ENCODE assay signal across 16 cellular contexts in genomic region chr11:110044226-110044968, GRCh38. TPM values are rescaled to one million over a fixed set of nuclear protein-coding genes. Genes with fewer than 3 reads are reported as not detected.
DNase-seq lines count a peak whose midpoint lies in the region; ATAC-seq, FAIRE-seq and TF ChIP-seq lines count a peak whose summit lies in the region.
"Had no signal": no experiment of that assay in that cellular context is flagged by ENCODE, and none has a peak within 500 bp of the region (broad histone marks: within the 10 kb centered on the region; RNA-seq: fewer than 3 reads in every experiment).

No MANE protein-coding gene starts in this region.

- H3K36me3 ChIP-seq in IMR-90 (ENCODE audit: control insufficient read depth, insufficient read depth, low read length) (no peaks in the 10 kb centered on the region), bronchial epithelial cell (ENCODE audit: control insufficient read depth, insufficient read depth, low read length) (no peaks in the 10 kb centered on the region)
- H3K36me3 ChIP-seq: BE2C had no signal

- TF ChIP-seq RAD21 in IMR-90 (IDR thresholded peaks at IDR 0.05; ENCODE audit: low read length), result no peak

- peak overlapping the region; percentile 15 for H3K27ac Mint-ChIP-seq in mesothelial cell of epicardium
- H3K27ac Mint-ChIP-seq: CD4-positive, alpha-beta memory T cell had no signal

- H2AFZ ChIP-seq in IMR-90 (replicated peaks; ENCODE audit: low read length, poor library complexity), result no peak overlapping the region

- POLR2A ChIA-PET in IMR-90 (lab: Charles Lee; ENCODE audit: unreplicated experiment), result no interaction called here

- no peaks in the 10 kb centered on the region for H3K27me3 ChIP-seq in IMR-90 (ENCODE audit: control insufficient read depth, insufficient read depth, low read length)
- H3K27me3 ChIP-seq in bronchial epithelial cell (ENCODE audit: control insufficient read depth, insufficient read depth, low read length), result no peaks in the 10 kb centered on the region

- peak; percentile 43 for FAIRE-seq in bronchial epithelial cell (lab: Jason Lieb, UNC)
- FAIRE-seq: A549, G401.6, GM12892, GM19239 had no signal

- no peak overlapping the region for H3K27ac ChIP-seq in IMR-90 (ENCODE audit: insufficient read depth, low read length)
- H3K27ac ChIP-seq: A549, C4-2B had no signal

- H3K36me3 Mint-ChIP-seq in mesothelial cell of epicardium, result no peaks in the 10 kb centered on the region
- H3K36me3 Mint-ChIP-seq: CD4-positive, alpha-beta memory T cell had no signal

- no peak overlapping the region for H3K18ac ChIP-seq in IMR-90 (ENCODE audit: low read depth, low read length)

- no peak overlapping the region for H2BK120ac ChIP-seq in IMR-90 (ENCODE audit: low read depth, low read length)

- H2BK15ac ChIP-seq in IMR-90 (ENCODE audit: low read depth, low read length), result no peak overlapping the region

- H4K20me1 ChIP-seq in IMR-90 (ENCODE audit: insufficient read depth, low read length), result no peaks in the 10 kb centered on the region

- H3K27me3 Mint-ChIP-seq in mesothelial cell of epicardium (ENCODE audit: low read depth), result no peaks in the 10 kb centered on the region

- no peak overlapping the region for H3K4me3 ChIP-seq in IMR-90 (ENCODE audit: insufficient read depth, low read depth, low read length)
- H3K4me3 ChIP-seq in bronchial epithelial cell (ENCODE audit: low read depth, low read length), result no peak overlapping the region
- H3K4me3 ChIP-seq: A549 had no signal

- H4K5ac ChIP-seq in IMR-90 (ENCODE audit: low read depth, low read length), result no peak overlapping the region

- no peak overlapping the region for H3K56ac ChIP-seq in IMR-90 (ENCODE audit: extremely low read depth, insufficient read depth, low read length)

- no peaks in the 10 kb centered on the region for H3K9me3 Mint-ChIP-seq in mesothelial cell of epicardium

- H4K91ac ChIP-seq in IMR-90 (ENCODE audit: insufficient read depth, low read depth, low read length), result no peak overlapping the region

- ATAC-seq in IMR-90 (ENCODE audit: low read depth) (no peak), GM18907 (IDR thresholded peaks at IDR 0.05; ENCODE audit: unreplicated experiment) (no peak)
- ATAC-seq: A549 had no signal

- H2BK20ac ChIP-seq in IMR-90 (ENCODE audit: low read depth, low read length), result no peak overlapping the region

- no peak overlapping the region for H3K4me2 ChIP-seq in IMR-90 (ENCODE audit: low read depth, low read length)
- H3K4me2 ChIP-seq: A549 had no signal

- H3K9me1 ChIP-seq in IMR-90 (ENCODE audit: insufficient read depth, low read length), result no peaks in the 10 kb centered on the region

- peaks cover 8% of the 10 kb centered on the region for H3K4me1 Mint-ChIP-seq in mesothelial cell of epicardium
- H3K4me1 Mint-ChIP-seq: CD4-positive, alpha-beta memory T cell had no signal

- no peaks in the 10 kb centered on the region for H3K79me1 ChIP-seq in IMR-90 (ENCODE audit: low read depth in 1 of 2, low read length in 2 of 2)

- no peak for DNase-seq in IMR-90
- DNase-seq in bronchial epithelial cell (ENCODE audit: low read depth), result no peak
- DNase-seq in mesothelial cell of epicardium (ENCODE audit: low spot score in 2 of 2, unreplicated experiment in 2 of 2), result no peak
- DNase-seq in cerebellum (ENCODE audit: low spot score), result no peak
- DNase-seq in SKM-1 treated with dmso at 0.1 percent for 144 hours (lab: John Stamatoyannopoulos, UW; ENCODE audit: unreplicated experiment), result no peak
- DNase-seq in NAMALWA (ENCODE audit: low spot score), result no peak
- DNase-seq: BE2C; CD4-positive, alpha-beta memory T cell; DMS79; EL had no signal

- no peak overlapping the region for H2AK9ac ChIP-seq in IMR-90 (replicated peaks; ENCODE audit: low read depth, low read length, poor library complexity)

- no peak overlapping the region for H4K8ac ChIP-seq in IMR-90 (ENCODE audit: low read depth in 2 of 2, low read length in 2 of 2)

- CTCF ChIA-PET in IMR-90 (lab: Yijun Ruan, JAX), result no interaction called here

- 0 out of 2 replicates have a peak, but pooled peaks cover 2% of the 10 kb centered on the region for H3K4me1 ChIP-seq in IMR-90 (ENCODE audit: control insufficient read depth, insufficient read depth, low read length)
- H3K4me1 ChIP-seq: A549, BE2C had no signal

- dilution Hi-C loops in IMR-90 (cut with HindIII; ENCODE audit: low sequenced_read_pairs, unreplicated experiment), result no loop called here

- in situ Hi-C loops in IMR-90 (cut with MboI; ENCODE audit: low sequenced_read_pairs), result no loop called here

- intact Hi-C loops in IMR-90 (cut with micrococcal nuclease), result no loop called here

- H3K4ac ChIP-seq in IMR-90 (ENCODE audit: low read depth, low read length), result no peak overlapping the region

- H3K9me3 ChIP-seq in IMR-90 (ENCODE audit: control insufficient read depth, insufficient read depth, low read length), result no peaks in the 10 kb centered on the region
- H3K9me3 ChIP-seq: BE2C had no signal

- H2AK5ac ChIP-seq in IMR-90 (ENCODE audit: low read depth, low read length), result no peak overlapping the region

- WGBS in IMR-90 (ENCODE audit: extremely low coverage in 2 of 2, insufficient read length in 1 of 2), 2 experiments, result 100% methylated on average over 2 of the region's 9 CpGs; no CpG with 5 or more reads in 1 of the 2 experiments

- no peak overlapping the region for H3K4me3 Mint-ChIP-seq in mesothelial cell of epicardium
- H3K4me3 Mint-ChIP-seq: CD4-positive, alpha-beta memory T cell had no signal

- H2BK5ac ChIP-seq in IMR-90 (ENCODE audit: low read depth, low read length, poor library complexity, severe bottlenecking), result peak overlapping the region; percentile 20

- no peak for TF ChIP-seq POLR2A in IMR-90 (IDR thresholded peaks at IDR 0.05; ENCODE audit: low read depth, low read length)

- BruUV-seq in IMR-90 (replicated peaks; lab: Mats Ljungman, UMichigan), result no TSS peak

- no peak overlapping the region for H3K23ac ChIP-seq in IMR-90 (ENCODE audit: low read depth, low read length)

- TF ChIP-seq CTCF in IMR-90 (conservative IDR thresholded peaks at IDR 0.05; ENCODE audit: low read depth, low read length) (no peak), bronchial epithelial cell (IDR thresholded peaks at IDR 0.05; ENCODE audit: insufficient read depth, low read length, severe bottlenecking) (no peak), mesothelial cell of epicardium (IDR thresholded peaks at IDR 0.05; ENCODE audit: unreplicated experiment) (no peak)

- H3K14ac ChIP-seq in IMR-90 (replicated peaks; ENCODE audit: low read depth, low read length), result no peak overlapping the region

- H3K9ac ChIP-seq in IMR-90 (ENCODE audit: low read depth, low read length), result no peak overlapping the region

TF ChIP-seq in IMR-90, 13 proteins besides CTCF, POLR2A, EP300 and RAD21:
- TF ChIP-seq SMC3 (IDR thresholded peaks at IDR 0.05; ENCODE audit: low read depth, low read length) (no peak), RFX5 (IDR thresholded peaks at IDR 0.05; ENCODE audit: low read depth, low read length) (no peak), MXI1 (IDR thresholded peaks at IDR 0.05; ENCODE audit: borderline replicate concordance, low read depth, low read length) (no peak), MAFK (IDR thresholded peaks at IDR 0.05; ENCODE audit: low read depth, low read length) (no peak), USF2 (IDR thresholded peaks at IDR 0.05; ENCODE audit: low read depth, low read length) (no peak)

RNA-seq across cellular contexts. Expression of gene ZC3H12C, which starts 48.8 kb away (rescaled TPM):
- total RNA-seq in IMR-90 (2012; rRNA removed), result 14.2 and 15.8 TPM in 2 replicates
- polyA plus RNA-seq in IMR-90 (2012; rRNA removed), result 4.2 and 4.7 TPM in 2 replicates
- polyA plus RNA-seq in IMR-90 (2012; cell fraction: cytosol; rRNA removed), result 1.7 and 2.2 TPM in 2 replicates
- polyA plus RNA-seq in IMR-90 (2012; cell fraction: nucleus; rRNA removed; ENCODE audit: low replicate concordance), result 5.2 and 12.8 TPM in 2 replicates
- 3.3 and 5.3 TPM in 2 replicates for total RNA-seq in bronchial epithelial cell
- 16.7 to 17.0 TPM (median 17.0 TPM) in 3 replicates for total RNA-seq in mesothelial cell of epicardium
- 30.9 TPM for total RNA-seq in cerebellum
- polyA plus RNA-seq: CD4-positive, alpha-beta memory T cell had no signal
